8 cellular contexts compared by ENCODE assay signal in genomic region chr17:21287703-21288449, GRCh38. TPM values are rescaled to one million over a fixed set of nuclear protein-coding genes. Genes with fewer than 3 reads are reported as not detected.
DNase-seq lines count a peak whose midpoint lies in the region; ATAC-seq and TF ChIP-seq lines count a peak whose summit lies in the region.

No MANE protein-coding gene starts in this region.

- TF ChIP-seq POLR2A in gastroesophageal sphincter (IDR thresholded peaks at IDR 0.05) = peak; percentile 10 to 14

- H3K27me3 ChIP-seq in A673 (replicated peaks; ENCODE audit: insufficient read depth, low read depth, low read length, poor library complexity) (no peaks in the 10 kb centered on the region), gastroesophageal sphincter (no peaks in the 10 kb centered on the region), psoas muscle (ENCODE audit: insufficient read depth in 3 of 3, low read length in 2 of 3) (peaks cover 0 to 2% (median 0%) of the 10 kb centered on the region in 3 donors)

- H3K4me3 ChIP-seq in A673 (ENCODE audit: low read depth, low read length, poor library complexity, severe bottlenecking) (peak overlapping the region; percentile 88), gastroesophageal sphincter (peak overlapping the region; percentile 10 to 96), psoas muscle (peak overlapping the region; percentile 89), urinary bladder (ENCODE audit: low read depth, low read length) (no peak overlapping the region)

- TF ChIP-seq CTCF in A673 (conservative IDR thresholded peaks at IDR 0.05; ENCODE audit: low read depth, low read length) (no peak), gastroesophageal sphincter (IDR thresholded peaks at IDR 0.05) (peak in 1 of 4 experiments; percentile 9), psoas muscle (IDR thresholded peaks at IDR 0.05) (no peak)

- CTCF ChIA-PET in A673 (lab: Charles Lee) = interaction anchor here (1.1 kb wide), 1 partner anchor 168 kb away, joined by 13 read pairs; no protein-coding TSS in a partner anchor

- H3K36me3 ChIP-seq in A673 (ENCODE audit: insufficient read depth, low read length, poor library complexity, severe bottlenecking) (no peaks in the 10 kb centered on the region), gastroesophageal sphincter (peaks cover 0 to 8% of the 10 kb centered on the region in 2 donors), psoas muscle (ENCODE audit: insufficient read depth in 1 of 2, low read depth in 1 of 2) (peaks cover 0 to 7% of the 10 kb centered on the region in 2 donors), urinary bladder (ENCODE audit: insufficient read depth) (no peaks in the 10 kb centered on the region)

- 13 to 27% methylated on average over 2 to 3 of the region's 18 CpGs for WGBS in gastroesophageal sphincter (ENCODE audit: low coverage in 1 of 2), 2 donors
- WGBS in psoas muscle, 3 donors = 2 to 5% (median 3%) methylated on average over 18 of the region's 18 CpGs
- WGBS in urinary bladder = 20% methylated on average over 18 of the region's 18 CpGs

- DNase-seq in A673 (ENCODE audit: low spot score) = peak; percentile 94
- peak; percentile 85 to 95 for DNase-seq in SHP77 (lab: John Stamatoyannopoulos, UW)
- DNase-seq in activated gamma-delta T cell (lab: John Stamatoyannopoulos, UW) = peak; percentile 90
- peak; percentile 99 for DNase-seq in psoas muscle

- H3K9me3 ChIP-seq in A673 (ENCODE audit: low read depth, low read length, poor library complexity, severe bottlenecking) = peaks cover 6% of the 10 kb centered on the region
- no peaks in the 10 kb centered on the region for H3K9me3 ChIP-seq in gastroesophageal sphincter
- H3K9me3 ChIP-seq in psoas muscle = no peaks in the 10 kb centered on the region

- intact Hi-C loops in A673 (cut with micrococcal nuclease; ENCODE audit: unreplicated experiment) (no loop called here), psoas muscle (cut with DNase I) (loop anchor here (2.0 to 10.0 kb wide), 6 partner anchors 36 to 245 kb away; partner anchors contain the start of genes DHRS7B (in 2 of the 2), NATD1 (in 1 of the 2), TMEM11 (in 1 of the 2) and USP22 (in 1 of the 2))

- TF ChIP-seq EP300 in gastroesophageal sphincter (IDR thresholded peaks at IDR 0.05) = no peak

- peaks cover 25% of the 10 kb centered on the region for H3K4me1 ChIP-seq in A673 (ENCODE audit: insufficient read depth, low read length, poor library complexity, severe bottlenecking)
- peaks cover 9 to 88% (median 40%) of the 10 kb centered on the region in 3 donors for H3K4me1 ChIP-seq in gastroesophageal sphincter
- peaks cover 56% of the 10 kb centered on the region for H3K4me1 ChIP-seq in psoas muscle
- H3K4me1 ChIP-seq in urinary bladder (ENCODE audit: insufficient read depth) = no peaks in the 10 kb centered on the region

- ATAC-seq in GM18909 (IDR thresholded peaks at IDR 0.05; ENCODE audit: poor library complexity, unreplicated experiment) (peak; percentile 42), HG03457 (IDR thresholded peaks at IDR 0.05; ENCODE audit: unreplicated experiment) (peak; percentile 33), gastroesophageal sphincter (peak; percentile 72), psoas muscle (peak; percentile 61 to 68 (median 66))

- H3K27ac ChIP-seq in A673 (ENCODE audit: low read depth, low read length, poor library complexity, severe bottlenecking) = peak overlapping the region; percentile 94
- peak overlapping the region; percentile 90 to 97 (median 96) for H3K27ac ChIP-seq in gastroesophageal sphincter
- H3K27ac ChIP-seq in psoas muscle = peak overlapping the region; percentile 99
- H3K27ac ChIP-seq in urinary bladder (ENCODE audit: low read depth) = peak overlapping the region; percentile 85

- POLR2A ChIA-PET in A673 (lab: Charles Lee; ENCODE audit: low non-redundant PET) = no interaction called here

- BruUV-seq in A673 (replicated peaks; lab: Mats Ljungman, UMichigan) = no TSS peak

RNA-seq across cellular contexts. Expression of gene MAP2K3, which starts 3.4 kb away (rescaled TPM):
- total RNA-seq in A673 (2021) (39.0 and 44.0 TPM in 2 replicates), gastroesophageal sphincter (10 to 100 TPM; 18.3 to 46.2 (median 35.2) TPM), psoas muscle (100 to 1,000 TPM in 2 of 4 donors, 10 to 100 TPM in 2; 64.4 to 126 (median 107) TPM), urinary bladder (8.3 TPM)
- polyA plus RNA-seq in psoas muscle (100 to 1,000 TPM in 2 of 3 donors, 10 to 100 TPM in 1; 86.3 to 229 (median 146) TPM), urinary bladder (33.5 TPM)

RNA-seq across cellular contexts. Expression of gene NATD1, which starts 34.7 kb away (rescaled TPM):
- total RNA-seq in A673 (2021) = 0.75 and 2.3 TPM in 2 replicates
- total RNA-seq in gastroesophageal sphincter = 10 to 100 TPM in 3 of 4 donors, 1 to 10 TPM in 1; 8.9 to 22.2 (median 15.4) TPM
- total RNA-seq in psoas muscle = 10 to 100 TPM; 21.6 to 48.0 (median 24.5) TPM
- polyA plus RNA-seq in psoas muscle = 10 to 100 TPM in 2 of 3 donors, 1 to 10 TPM in 1; 4.7 to 15.1 (median 10.5) TPM
- 2.1 TPM for total RNA-seq in urinary bladder
- polyA plus RNA-seq in urinary bladder = 9.8 TPM
